Comparison of ENCODE assay signal across 19 cellular contexts in genomic region chr21:32367158-32367557, GRCh38. TPM values are rescaled to one million over a fixed set of nuclear protein-coding genes. Genes with fewer than 3 reads are reported as not detected.
DNase-seq lines count a peak whose midpoint lies in the region; ATAC-seq and TF ChIP-seq lines count a peak whose summit lies in the region.
"Had no signal": no experiment of that assay in that cellular context is flagged by ENCODE, and none has a peak within 500 bp of the region (broad histone marks: within the 10 kb centered on the region; RNA-seq: fewer than 3 reads in every experiment).

No MANE protein-coding gene starts in this region.

- H3K4me1 Mint-ChIP-seq in progenitor cell of endocrine pancreas (ENCODE audit: low read depth) = no peaks in the 10 kb centered on the region

- ATAC-seq in aorta (ENCODE audit: low FRiP score) = no peak
- no peak for ATAC-seq in HG03520 (IDR thresholded peaks at IDR 0.05; ENCODE audit: unreplicated experiment)
- ATAC-seq in HG02885 (IDR thresholded peaks at IDR 0.05; ENCODE audit: poor library complexity, unreplicated experiment) = no peak
- ATAC-seq: A549, PC-3 had no signal

- H3K4me3 ChIP-seq in adipocyte (ENCODE audit: low read length) (no peak overlapping the region), aorta (ENCODE audit: low read length in 2 of 2) (no peak overlapping the region)
- H3K4me3 ChIP-seq: A549 had no signal

- intact Hi-C loops in aorta (cut with DNase I) = no loop called here

- TF ChIP-seq CTCF in progenitor cell of endocrine pancreas (IDR thresholded peaks at IDR 0.05; ENCODE audit: unreplicated experiment) = no peak

- H3K9ac ChIP-seq in adipocyte (ENCODE audit: low read length) = peak overlapping the region; percentile 59

- H3K4me3 Mint-ChIP-seq in progenitor cell of endocrine pancreas (ENCODE audit: low read depth) = no peak overlapping the region

- WGBS in aorta, 2 donors = 96 to 99% methylated on average over 1 of the region's 1 CpG

- peak; percentile 41 for DNase-seq in G401 (ENCODE audit: low spot score)
- DNase-seq in adipocyte (ENCODE audit: low read depth) = peak; percentile 19
- DNase-seq in epithelial cell of prostate (ENCODE audit: low read depth, low spot score) = no peak
- no peak for DNase-seq in progenitor cell of endocrine pancreas (ENCODE audit: low spot score, unreplicated experiment)
- DNase-seq in aorta = no peak
- DNase-seq in globus pallidus (ENCODE audit: low spot score) = no peak
- DNase-seq: AML-193; DMS53; HCEC 1CT; NCI-H1092 treated with DMSO at 0.1 percent for 48 hours; NCI-H1694; NCI-H2107; NCI-H226; NCI-H526; NK-92 treated with Interleukin-12 subunit alpha and Interleukin-12 subunit beta, amount 100 ng/mL, for 24 hours; PC-3 had no signal

- no peaks in the 10 kb centered on the region for H3K9me3 Mint-ChIP-seq in progenitor cell of endocrine pancreas (ENCODE audit: low read depth)

- in situ Hi-C loops in G401 (cut with HindIII; ENCODE audit: low sequenced_read_pairs) = no loop called here

- H3K9me3 ChIP-seq in adipocyte (ENCODE audit: control insufficient read depth, low read length) (no peaks in the 10 kb centered on the region), aorta (ENCODE audit: control insufficient read depth, low read length) (no peaks in the 10 kb centered on the region)
- H3K9me3 ChIP-seq: A549 had no signal

- H3K27me3 ChIP-seq in adipocyte (replicated peaks; ENCODE audit: control insufficient read depth, insufficient read depth, low read length) = no peaks in the 10 kb centered on the region
- no peaks in the 10 kb centered on the region for H3K27me3 ChIP-seq in aorta (ENCODE audit: control insufficient read depth in 1 of 2, insufficient read depth in 2 of 2, low read length in 1 of 2)

- H3K27ac ChIP-seq in epithelial cell of prostate (peak overlapping the region; percentile 35), aorta (ENCODE audit: low read depth in 1 of 2, low read length in 2 of 2) (no peak overlapping the region)
- H3K27ac ChIP-seq: A549 had no signal

- H3K36me3 ChIP-seq in adipocyte (ENCODE audit: control insufficient read depth, insufficient read depth, low read length, severe bottlenecking) (peaks cover 83% of the 10 kb centered on the region), aorta (ENCODE audit: control insufficient read depth in 1 of 2, insufficient read depth in 2 of 2, low read length in 1 of 2) (peaks cover 0 to 8% of the 10 kb centered on the region in 2 donors)

- H3K4me1 ChIP-seq in adipocyte (ENCODE audit: control insufficient read depth, insufficient read depth, low read length) = peaks cover 42% of the 10 kb centered on the region
- peaks cover 0 to 2% of the 10 kb centered on the region in 2 donors for H3K4me1 ChIP-seq in aorta (ENCODE audit: control insufficient read depth in 1 of 2, insufficient read depth in 2 of 2, low read length in 2 of 2)

- H3K36me3 Mint-ChIP-seq in progenitor cell of endocrine pancreas (ENCODE audit: insufficient read depth) = peaks cover 18% of the 10 kb centered on the region

- no peaks in the 10 kb centered on the region for H3K27me3 Mint-ChIP-seq in progenitor cell of endocrine pancreas

- peak overlapping the region; percentile 37 for H3K27ac Mint-ChIP-seq in progenitor cell of endocrine pancreas

RNA-seq across cellular contexts. Expression of gene URB1, which starts 25.7 kb away (rescaled TPM):
- total RNA-seq in G401 (2014; rRNA removed; shearing (Covaris generic)) = 12.6 and 20.9 TPM in 2 replicates
- total RNA-seq in progenitor cell of endocrine pancreas = 17.0 and 17.1 TPM in 2 replicates
- total RNA-seq in aorta = 10 to 100 TPM; 21.2 to 34.2 TPM
- polyA plus RNA-seq in aorta = 1 to 10 TPM; 2.0 to 4.7 TPM

RNA-seq across cellular contexts. Expression of gene EVA1C, which starts 45.3 kb away (rescaled TPM):
- total RNA-seq in G401 (2014; rRNA removed; shearing (Covaris generic)) = 2.3 TPM in 1 of 2 replicates, not detected in the other
- total RNA-seq in progenitor cell of endocrine pancreas = not detected in 2 replicates
- total RNA-seq in aorta = 10 to 100 TPM; 48.6 to 72.6 TPM
- 100 to 1,000 TPM in 1 of 2 donors, 10 to 100 TPM in 1; 40.9 to 105 TPM for polyA plus RNA-seq in aorta

Comparison
In these comparisons a context has a peak if more than half of its experiments do, and no peak if none do; other contexts are left out.
1. DNase-seq: peak in G401 (single experiment) and adipocyte (single experiment); none in epithelial cell of prostate (single experiment), progenitor cell of endocrine pancreas (single experiment), aorta (0 of 2) and globus pallidus (single experiment).
2. RNA of gene EVA1C, which starts 45.3 kb away (total RNA-seq): 48.6 to 72.6 TPM in aorta; 2.3 TPM in G401 and not detected in progenitor cell of endocrine pancreas; every median in the first group is over 10 times any median in the second.